ENCODE assay signal across 1 cellular context in the genomic region with DNA sequence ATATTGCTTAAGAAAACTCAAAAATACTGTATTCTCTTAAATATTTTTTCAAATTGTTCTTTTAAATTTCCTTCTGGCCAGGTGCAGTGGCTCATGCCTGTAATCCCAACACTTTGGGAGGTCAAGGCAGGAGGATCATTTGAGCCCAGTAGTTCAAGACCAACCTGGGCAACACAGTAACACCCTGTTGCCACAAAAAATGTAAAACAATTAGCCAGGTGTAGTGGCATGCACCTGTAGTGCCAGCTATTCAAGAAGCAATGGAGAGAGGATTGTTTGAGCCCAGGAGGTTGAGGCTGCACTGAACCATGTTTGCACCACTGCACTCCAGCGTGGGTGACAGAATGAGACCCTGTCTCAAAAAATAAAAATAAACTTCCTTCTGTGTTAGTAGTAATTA.
TF ChIP-seq lines count a peak whose summit lies in the region.

No MANE protein-coding gene starts in this region.

TF ChIP-seq in H1, 55 proteins besides CTCF, POLR2A, EP300 and RAD21:
- TF ChIP-seq TAF1 (IDR thresholded peaks at IDR 0.05; ENCODE audit: low read depth, low read length), result 0 out of 2 replicates have a peak, but pooled peaks have one; percentile 6
- TF ChIP-seq BRCA1 (IDR thresholded peaks at IDR 0.05; ENCODE audit: low read depth, low read length), result no peak
